8 cellular contexts compared by ENCODE assay signal in genomic region chr9:131608469-131609115, GRCh38.
DNase-seq lines count a peak whose midpoint lies in the region; ATAC-seq and TF ChIP-seq lines count a peak whose summit lies in the region.

No MANE protein-coding gene starts in this region.

- TF ChIP-seq CTCF in WTC11 (IDR thresholded peaks at IDR 0.05), result no peak
- TF ChIP-seq CTCF in glutamatergic neuron (IDR thresholded peaks at IDR 0.05; ENCODE audit: partially characterized antibody, unreplicated experiment), result no peak

- H3K27ac Mint-ChIP-seq in WTC11, result peak overlapping the region; percentile 62
- peak overlapping the region; percentile 79 for H3K27ac Mint-ChIP-seq in glutamatergic neuron (ENCODE audit: unreplicated experiment)

- CTCF ChIA-PET in WTC11 (lab: Charles Lee), result interaction anchor here (0.7 to 2.2 kb wide), 9 partner anchors 17 to 644 kb away, joined by 3 to 10 read pairs (median 3); no protein-coding TSS in a partner anchor

- H3K27me3 Mint-ChIP-seq in WTC11 (ENCODE audit: low read depth), result no peaks in the 10 kb centered on the region
- peaks cover 12% of the 10 kb centered on the region for H3K27me3 Mint-ChIP-seq in glutamatergic neuron (ENCODE audit: unreplicated experiment)

- intact Hi-C loops in posterior vena cava (cut with DNase I), result no loop called here

- peak; percentile 75 for DNase-seq in GM04503 (ENCODE audit: low read depth)
- peak; percentile 64 for DNase-seq in WTC11 (ENCODE audit: low spot score)
- no peak for DNase-seq in glutamatergic neuron
- peak; percentile 87 for DNase-seq in posterior vena cava (ENCODE audit: low spot score)
- DNase-seq in DMS153 treated with DMSO at 0.1 percent for 48 hours (lab: John Stamatoyannopoulos, UW; ENCODE audit: unreplicated experiment), result no peak
- no peak for DNase-seq in SKM-1 treated with dmso at 0.1 percent for 144 hours (lab: John Stamatoyannopoulos, UW; ENCODE audit: unreplicated experiment)

- H3K4me1 Mint-ChIP-seq in WTC11 (peaks cover 23% of the 10 kb centered on the region), glutamatergic neuron (ENCODE audit: low read depth, unreplicated experiment) (peaks cover 56% of the 10 kb centered on the region)

- H3K9me3 Mint-ChIP-seq in WTC11, result no peaks in the 10 kb centered on the region
- peaks cover 15% of the 10 kb centered on the region for H3K9me3 Mint-ChIP-seq in glutamatergic neuron (ENCODE audit: unreplicated experiment)

- POLR2A ChIA-PET in WTC11 (lab: Charles Lee), result no interaction called here

- TF ChIP-seq POLR2A in GM18505 (IDR thresholded peaks at IDR 0.05; ENCODE audit: borderline replicate concordance, extremely low read depth, insufficient read depth, insufficient read length), result no peak

- ATAC-seq in WTC11, result peak; percentile 92
- no peak for ATAC-seq in GM18505 (IDR thresholded peaks at IDR 0.05; ENCODE audit: unreplicated experiment)
- ATAC-seq in HG03457 (IDR thresholded peaks at IDR 0.05; ENCODE audit: unreplicated experiment), result no peak

- H3K36me3 Mint-ChIP-seq in WTC11 (peaks cover 4% of the 10 kb centered on the region; the same call in 1 of the 2 replicates), glutamatergic neuron (ENCODE audit: unreplicated experiment) (peaks cover 5% of the 10 kb centered on the region)

- no peak overlapping the region for H3K4me3 Mint-ChIP-seq in WTC11
- H3K4me3 Mint-ChIP-seq in glutamatergic neuron (ENCODE audit: unreplicated experiment), result no peak overlapping the region

TF ChIP-seq in WTC11, 78 proteins besides CTCF, POLR2A, EP300 and RAD21:
- TF ChIP-seq ZNF121 (CRISPR knock-in tag; IDR thresholded peaks at IDR 0.05), result peak; percentile 49; the same call in 1 of the 2 replicates
- no peak for TF ChIP-seq ETV6 (CRISPR knock-in tag; IDR thresholded peaks at IDR 0.05)
- no peak for TF ChIP-seq E2F5 (CRISPR knock-in tag; IDR thresholded peaks at IDR 0.05)

Comparison
In these comparisons a context has a peak if more than half of its experiments do, and no peak if none do; other contexts are left out.
1. DNase-seq: peak in GM04503 (single experiment), WTC11 (single experiment) and posterior vena cava (single experiment); none in glutamatergic neuron (single experiment), DMS153 treated with DMSO at 0.1 percent for 48 hours (single experiment) and SKM-1 treated with dmso at 0.1 percent for 144 hours (single experiment).